In genomic region chr3:44439499-44440295, GRCh38 we compare ENCODE assay signal across 8 cellular contexts. TPM values are rescaled to one million over a fixed set of nuclear protein-coding genes. Genes with fewer than 3 reads are reported as not detected.
DNase-seq lines count a peak whose midpoint lies in the region; ATAC-seq and TF ChIP-seq lines count a peak whose summit lies in the region.

No MANE protein-coding gene starts in this region.

- no peaks in the 10 kb centered on the region for H3K27me3 Mint-ChIP-seq in progenitor cell of endocrine pancreas

- H3K36me3 ChIP-seq in transverse colon = no peaks in the 10 kb centered on the region

- intact Hi-C loops in transverse colon (cut with DNase I; ENCODE audit: low total_unique reads) = loop anchor here (2.0 kb wide), 1 partner anchor 101 kb away; the partner anchor contains the start of gene TCAIM

- H3K9me3 ChIP-seq in transverse colon = no peaks in the 10 kb centered on the region

- peak overlapping the region; percentile 91 for H3K27ac Mint-ChIP-seq in progenitor cell of endocrine pancreas

- peaks cover 18 to 27% (median 20%) of the 10 kb centered on the region in 4 donors for H3K4me1 ChIP-seq in transverse colon

- H3K36me3 Mint-ChIP-seq in progenitor cell of endocrine pancreas (ENCODE audit: insufficient read depth) = peaks cover 23% of the 10 kb centered on the region

- peak; percentile 89 for ATAC-seq in GM19468 (IDR thresholded peaks at IDR 0.05; ENCODE audit: extremely low read depth, unreplicated experiment)

- peak; percentile 77 for TF ChIP-seq EP300 in transverse colon (IDR thresholded peaks at IDR 0.05; ENCODE audit: low read depth)

- DNase-seq in AG10803 (ENCODE audit: low read depth) (peak; percentile 1), KBM-7 (peak; percentile 100), fibroblast of mammary gland (ENCODE audit: low read depth) (peak; percentile 87), progenitor cell of endocrine pancreas (ENCODE audit: low spot score, unreplicated experiment) (no peak), transverse colon (peak; percentile 69), middle frontal gyrus (ENCODE audit: extremely low spot score, low spot score) (no peak)
- DNase-seq in activated CD8-positive, alpha-beta memory T cell treated with anti-CD3 and anti-CD28 coated beads for 48 hours (ENCODE audit: low read depth in 2 of 3, low spot score in 2 of 3) = peak; percentile 19 to 48 (median 27)

- TF ChIP-seq POLR2A in transverse colon (IDR thresholded peaks at IDR 0.05) = peak; percentile 48

- WGBS in transverse colon (ENCODE audit: low coverage in 1 of 2), 2 donors = 10 to 12% methylated on average over 2 to 7 of the region's 7 CpGs

- in situ Hi-C loops in KBM-7 (cut with MboI; ENCODE audit: low pct_unique_long_range_greater_than_20kb, low sequenced_read_pairs) = no loop called here
- in situ Hi-C loops in transverse colon (cut with MboI; ENCODE audit: low pct_ligation_motif_present in 1 of 4, low pct_unique_long_range_greater_than_20kb in 1 of 4, low sequenced_read_pairs in 3 of 4) = no loop called here

- peak overlapping the region; percentile 84 to 89 (median 88) for H3K27ac ChIP-seq in transverse colon

- no peak overlapping the region for H3K4me3 ChIP-seq in AG10803 (ENCODE audit: low read length)
- H3K4me3 ChIP-seq in fibroblast of mammary gland (ENCODE audit: control insufficient read depth, low read depth, low read length) = no peak overlapping the region
- H3K4me3 ChIP-seq in transverse colon = peak overlapping the region in 1 of 4 donors; percentile 20

- TF ChIP-seq CTCF in AG10803 (conservative IDR thresholded peaks at IDR 0.05; ENCODE audit: low read length) = no peak
- TF ChIP-seq CTCF in fibroblast of mammary gland (conservative IDR thresholded peaks at IDR 0.05; ENCODE audit: control insufficient read depth, insufficient read depth, low read depth, low read length) = no peak
- TF ChIP-seq CTCF in progenitor cell of endocrine pancreas (IDR thresholded peaks at IDR 0.05; ENCODE audit: unreplicated experiment) = no peak
- TF ChIP-seq CTCF in transverse colon (IDR thresholded peaks at IDR 0.05) = no peak

- no peaks in the 10 kb centered on the region for H3K9me3 Mint-ChIP-seq in progenitor cell of endocrine pancreas (ENCODE audit: low read depth)

- H3K27me3 ChIP-seq in transverse colon = no peaks in the 10 kb centered on the region

- H3K4me1 Mint-ChIP-seq in progenitor cell of endocrine pancreas (ENCODE audit: low read depth) = peaks cover 29% of the 10 kb centered on the region

- peak overlapping the region; percentile 52 for H3K4me3 Mint-ChIP-seq in progenitor cell of endocrine pancreas (ENCODE audit: low read depth)

RNA-seq across cellular contexts. Expression of gene ZNF445, which starts 37.8 kb away (rescaled TPM):
- total RNA-seq in progenitor cell of endocrine pancreas = 62.5 and 64.0 TPM in 2 replicates
- 10 to 100 TPM in 1 of 4 donors, 1 to 10 TPM in 3; 6.8 to 12.7 (median 8.6) TPM for total RNA-seq in transverse colon

Comparison
In these comparisons a context has a peak if more than half of its experiments do, and no peak if none do; other contexts are left out.
1. DNase-seq: peak in AG10803 (single experiment), KBM-7 (single experiment), activated CD8-positive, alpha-beta memory T cell treated with anti-CD3 and anti-CD28 coated beads for 48 hours (3 of 3), fibroblast of mammary gland (single experiment) and transverse colon (single experiment); none in progenitor cell of endocrine pancreas (single experiment) and middle frontal gyrus (single experiment).